Comparison of ENCODE assay signal across 1 cellular context in genomic region chr18:26082475-26082874, GRCh38.
A peak's percentile ranks its signal among the peaks of the same experiment; 100 is the strongest.
TF ChIP-seq lines count a peak whose summit lies in the region.

No MANE protein-coding gene starts in this region.

TF ChIP-seq in IMR-90, 13 proteins besides CTCF, POLR2A, EP300 and RAD21:
- TF ChIP-seq MAFK (IDR thresholded peaks at IDR 0.05; ENCODE audit: low read depth, low read length) (no peak), ELK1 (IDR thresholded peaks at IDR 0.05; ENCODE audit: borderline replicate concordance, low read depth, low read length) (no peak), BHLHE40 (IDR thresholded peaks at IDR 0.05; ENCODE audit: low read depth, low read length) (peak; percentile 91), MAZ (IDR thresholded peaks at IDR 0.05; ENCODE audit: borderline replicate concordance, low read depth, low read length) (no peak)
